22 cellular contexts compared by ENCODE assay signal in the genomic region with DNA sequence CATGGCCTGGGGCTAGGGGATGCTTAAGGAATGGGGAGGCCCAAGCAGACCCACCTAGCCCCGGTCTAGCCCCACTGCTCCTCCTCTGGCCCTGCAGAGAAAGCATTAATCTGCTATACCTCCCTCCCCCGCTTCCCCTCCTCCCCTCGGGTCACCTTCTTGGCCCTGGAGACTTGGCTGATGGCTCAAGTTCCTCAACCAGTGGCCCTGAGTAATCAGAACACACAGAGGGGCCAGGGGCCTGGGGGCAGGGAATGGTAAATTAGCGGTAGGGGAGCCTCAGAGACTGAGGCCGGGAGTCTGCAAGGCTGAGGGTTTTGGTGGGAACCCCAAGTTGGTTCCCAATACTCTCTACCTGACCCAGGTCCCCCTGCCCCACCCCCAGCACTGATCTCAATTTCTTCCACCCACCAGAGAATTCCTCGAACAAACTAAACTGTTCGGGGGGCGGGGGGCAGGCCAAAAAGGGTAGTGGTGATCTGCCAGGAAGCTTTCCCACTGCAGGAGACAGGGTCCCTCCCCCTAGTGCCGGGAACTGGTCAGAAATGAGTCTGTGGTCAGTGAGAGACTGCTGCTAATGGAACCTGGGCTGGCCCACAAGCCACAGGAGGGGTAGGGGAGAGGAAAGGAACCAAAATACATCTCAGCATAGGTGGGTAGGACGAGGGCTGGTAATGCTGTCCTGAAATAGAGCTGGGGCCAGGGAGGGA. TPM values are rescaled to one million over a fixed set of nuclear protein-coding genes. Genes with fewer than 3 reads are reported as not detected.
"Had no signal": no experiment of that assay in that cellular context is flagged by ENCODE, and none has a peak within 500 bp of the region (broad histone marks: within the 10 kb centered on the region; RNA-seq: fewer than 3 reads in every experiment).

No MANE protein-coding gene starts in this region.

- ATAC-seq: activated CD4-positive, alpha-beta T cell treated with anti-CD3 and anti-CD28 coated beads for 36 hours; gastroesophageal sphincter; heart right ventricle; left cardiac atrium; natural killer cell; right lobe of liver; stimulated activated naive CD8-positive, alpha-beta T cell treated with anti-CD3 and anti-CD28 coated beads, Interleukin-15, amount 100 ng/mL, for 72 hours; T-helper 17 cell had no signal

- H3K27me3 Mint-ChIP-seq: activated CD4-positive, alpha-beta T cell treated with anti-CD3 and anti-CD28 coated beads for 36 hours; activated naive CD8-positive, alpha-beta T cell treated with anti-CD3 and anti-CD28 coated beads, Interleukin-2, amount 10 ng/mL, durations not matched to agents 7 days and 5 days; stimulated activated naive CD8-positive, alpha-beta T cell treated with anti-CD3 and anti-CD28 coated beads, Interleukin-15, amount 100 ng/mL, for 72 hours had no signal

- H3K36me3 Mint-ChIP-seq: brain, immature natural killer cell, natural killer cell had no signal

- DNase-seq: activated CD4-positive, alpha-beta T cell treated with anti-CD3 and anti-CD28 coated beads for 36 hours; activated CD4-positive, alpha-beta T cell treated with anti-CD3 and anti-CD28 coated beads, Interleukin-2, amount 50 U/mL, for 48 hours; activated naive CD8-positive, alpha-beta T cell treated with anti-CD3 and anti-CD28 coated beads, Interleukin-2, amount 10 ng/mL, durations not matched to agents 7 days and 5 days; activated T-cell treated with anti-CD3 and anti-CD28 coated beads for 4 hours; amygdala; caudate nucleus; effector CD4-positive, alpha-beta T cell; heart right ventricle; immature natural killer cell; left cardiac atrium; natural killer cell; small intestine; stimulated activated CD4-positive, alpha-beta T cell treated with anti-CD3 and anti-CD28 coated beads, Interleukin-4, amount 100 ng/mL, for 1 hour; stimulated activated naive CD8-positive, alpha-beta T cell treated with anti-CD3 and anti-CD28 coated beads, Interleukin-15, amount 100 ng/mL, for 72 hours; T-helper 17 cell; trophoblast cell had no signal

- H3K4me3 Mint-ChIP-seq: activated CD4-positive, alpha-beta T cell treated with anti-CD3 and anti-CD28 coated beads for 36 hours; activated naive CD8-positive, alpha-beta T cell treated with anti-CD3 and anti-CD28 coated beads, Interleukin-2, amount 10 ng/mL, durations not matched to agents 7 days and 5 days; activated T-helper 1 cell treated with anti-CD3 and anti-CD28 coated beads, Interleukin-12 subunit alpha, Interleukin-12 subunit beta, Interleukin-2, Interleukin-4 antibody, amounts not matched to agents 30 ng/mL and 10 ng/mL and 1 ng/mL, durations not matched to agents 14 hours and 24 hours and 36 hours; brain; immature natural killer cell; natural killer cell; stimulated activated naive CD8-positive, alpha-beta T cell treated with anti-CD3 and anti-CD28 coated beads, Interleukin-15, amount 100 ng/mL, for 72 hours; T-helper 17 cell had no signal

- H3K27ac Mint-ChIP-seq: activated CD4-positive, alpha-beta T cell treated with anti-CD3 and anti-CD28 coated beads for 36 hours; activated naive CD8-positive, alpha-beta T cell treated with anti-CD3 and anti-CD28 coated beads, Interleukin-2, amount 10 ng/mL, durations not matched to agents 7 days and 5 days; activated T-helper 1 cell treated with anti-CD3 and anti-CD28 coated beads, Interleukin-12 subunit alpha, Interleukin-12 subunit beta, Interleukin-2, Interleukin-4 antibody, amounts not matched to agents 30 ng/mL and 10 ng/mL and 1 ng/mL, durations not matched to agents 14 hours and 24 hours and 36 hours; natural killer cell; stimulated activated naive CD8-positive, alpha-beta T cell treated with anti-CD3 and anti-CD28 coated beads, Interleukin-15, amount 100 ng/mL, for 72 hours; T-helper 17 cell had no signal

- H3K9me3 Mint-ChIP-seq: activated naive CD8-positive, alpha-beta T cell treated with anti-CD3 and anti-CD28 coated beads, Interleukin-2, amount 10 ng/mL, durations not matched to agents 7 days and 5 days; activated T-helper 1 cell treated with anti-CD3 and anti-CD28 coated beads, Interleukin-12 subunit alpha, Interleukin-12 subunit beta, Interleukin-2, Interleukin-4 antibody, amounts not matched to agents 30 ng/mL and 10 ng/mL and 1 ng/mL, durations not matched to agents 14 hours and 24 hours and 36 hours; brain; immature natural killer cell; natural killer cell; stimulated activated naive CD8-positive, alpha-beta T cell treated with anti-CD3 and anti-CD28 coated beads, Interleukin-15, amount 100 ng/mL, for 72 hours had no signal

RNA-seq across cellular contexts. Expression of gene GPD1, which starts 31.5 kb away (rescaled TPM):
- total RNA-seq: endothelial cell of umbilical vein, pulmonary artery endothelial cell had no signal
